ENCODE assay signal across 1 cellular context in genomic region chr19:13139633-13140311, GRCh38.
TF ChIP-seq lines count a peak whose summit lies in the region.

No MANE protein-coding gene starts in this region.

TF ChIP-seq in H1, 55 proteins besides CTCF, POLR2A, EP300 and RAD21:
- TF ChIP-seq POLR2AphosphoS5 (IDR thresholded peaks at IDR 0.05; ENCODE audit: low read depth, low read length) (0 out of 2 replicates have a peak, but pooled peaks have one; percentile 18), SAP30 (IDR thresholded peaks at IDR 0.05; ENCODE audit: insufficient read depth, insufficient replicate concordance, low read length) (no peak)
TF ChIP-seq in H1: peak in this region for 1.
